Comparison of ENCODE assay signal across 1 cellular context in genomic region chr13:114282143-114282685, GRCh38.
TF ChIP-seq lines count a peak whose summit lies in the region.

No MANE protein-coding gene starts in this region.

TF ChIP-seq in HEK293, 187 proteins besides CTCF, POLR2A, EP300 and RAD21 (continued from another document and continues in another):
- no peak for TF ChIP-seq ZNF585B (tag by site-specific recombination; IDR thresholded peaks at IDR 0.05)
- peak; percentile 65; the same call in 1 of the 2 replicates for TF ChIP-seq ZNF501 (tag by site-specific recombination; IDR thresholded peaks at IDR 0.05)
- no peak; the same call in 1 of the 2 replicates for TF ChIP-seq ZNF600 (tag by site-specific recombination; IDR thresholded peaks at IDR 0.05)
- TF ChIP-seq GLI2 (tag by site-specific recombination; IDR thresholded peaks at IDR 0.05; ENCODE audit: borderline replicate concordance, low read depth) = no peak
- no peak for TF ChIP-seq KLF7 (tag by site-specific recombination; IDR thresholded peaks at IDR 0.05; ENCODE audit: borderline replicate concordance)
- no peak for TF ChIP-seq ZSCAN30 (tag by site-specific recombination; IDR thresholded peaks at IDR 0.05)
- no peak for TF ChIP-seq ZNF580 (tag by site-specific recombination; IDR thresholded peaks at IDR 0.05)
- TF ChIP-seq ZNF362 (tag by site-specific recombination; IDR thresholded peaks at IDR 0.05) = no peak
- TF ChIP-seq EGR2 (tag by site-specific recombination; IDR thresholded peaks at IDR 0.05; ENCODE audit: low read depth) = no peak
- no peak for TF ChIP-seq ZNF654 (tag by site-specific recombination; IDR thresholded peaks at IDR 0.05; ENCODE audit: low read depth)
- TF ChIP-seq ZNF148 (tag by site-specific recombination; IDR thresholded peaks at IDR 0.05; ENCODE audit: borderline replicate concordance) = no peak
- no peak for TF ChIP-seq IKZF3 (tag by site-specific recombination; IDR thresholded peaks at IDR 0.05)
- no peak for TF ChIP-seq ZNF174 (tag by site-specific recombination; IDR thresholded peaks at IDR 0.05)
- TF ChIP-seq ZNF701 (tag by site-specific recombination; IDR thresholded peaks at IDR 0.05) = no peak
- TF ChIP-seq ZNF623 (tag by site-specific recombination; IDR thresholded peaks at IDR 0.05) = no peak
- TF ChIP-seq ZNF518A (tag by site-specific recombination; conservative IDR thresholded peaks at IDR 0.05; ENCODE audit: low read depth) = no peak
- TF ChIP-seq ZBTB17 (tag by site-specific recombination; IDR thresholded peaks at IDR 0.05) = 0 out of 2 replicates have a peak, but pooled peaks have one; percentile 2
- no peak for TF ChIP-seq ZNF19 (tag by site-specific recombination; IDR thresholded peaks at IDR 0.05; ENCODE audit: low read depth)
- no peak for TF ChIP-seq ZNF621 (tag by site-specific recombination; IDR thresholded peaks at IDR 0.05)
- no peak for TF ChIP-seq AEBP2 (tag by site-specific recombination; IDR thresholded peaks at IDR 0.05; ENCODE audit: borderline replicate concordance)
- TF ChIP-seq ZNF350 (tag by site-specific recombination; IDR thresholded peaks at IDR 0.05) = no peak
- TF ChIP-seq PATZ1 (tag by site-specific recombination; IDR thresholded peaks at IDR 0.05) = no peak
- no peak for TF ChIP-seq ZNF549 (tag by site-specific recombination; IDR thresholded peaks at IDR 0.05)
- no peak for TF ChIP-seq PRDM6 (tag by site-specific recombination; IDR thresholded peaks at IDR 0.05)
- TF ChIP-seq RBAK (tag by site-specific recombination; IDR thresholded peaks at IDR 0.05) = no peak
- TF ChIP-seq ZNF571 (tag by site-specific recombination; IDR thresholded peaks at IDR 0.05) = no peak
- TF ChIP-seq ZBTB7A (tag by site-specific recombination; IDR thresholded peaks at IDR 0.05; ENCODE audit: low read depth) = no peak
- no peak for TF ChIP-seq ZIC2 (tag by site-specific recombination; IDR thresholded peaks at IDR 0.05)
- TF ChIP-seq ZNF530 (tag by site-specific recombination; IDR thresholded peaks at IDR 0.05; ENCODE audit: low read depth) = no peak
- TF ChIP-seq OVOL3 (tag by site-specific recombination; IDR thresholded peaks at IDR 0.05) = no peak
- TF ChIP-seq GLI4 (tag by site-specific recombination; IDR thresholded peaks at IDR 0.05) = no peak
- no peak for TF ChIP-seq ZNF560 (tag by site-specific recombination; IDR thresholded peaks at IDR 0.05; ENCODE audit: borderline replicate concordance)
- 0 out of 2 replicates have a peak, but pooled peaks have one; percentile 41 for TF ChIP-seq ZNF24 (tag by site-specific recombination; IDR thresholded peaks at IDR 0.05)
- no peak for TF ChIP-seq ZNF777 (tag by site-specific recombination; IDR thresholded peaks at IDR 0.05; ENCODE audit: borderline replicate concordance)
- TF ChIP-seq ZBTB1 (tag by site-specific recombination; IDR thresholded peaks at IDR 0.05) = no peak
- TF ChIP-seq ZNF624 (tag by site-specific recombination; IDR thresholded peaks at IDR 0.05) = no peak
- TF ChIP-seq MZF1 (tag by site-specific recombination; IDR thresholded peaks at IDR 0.05; ENCODE audit: borderline replicate concordance) = no peak
- TF ChIP-seq ZBTB20 (tag by site-specific recombination; IDR thresholded peaks at IDR 0.05) = peak; percentile 70; the same call in 1 of the 2 replicates
- TF ChIP-seq HOXD13 (CRISPR knock-in tag; IDR thresholded peaks at IDR 0.05; ENCODE audit: borderline replicate concordance) = no peak
- TF ChIP-seq ZNF473 (tag by site-specific recombination; IDR thresholded peaks at IDR 0.05) = no peak
- TF ChIP-seq ZNF558 (tag by site-specific recombination; IDR thresholded peaks at IDR 0.05) = no peak
- no peak for TF ChIP-seq ZNF768 (tag by site-specific recombination; IDR thresholded peaks at IDR 0.05)
- no peak for TF ChIP-seq GLIS1 (tag by site-specific recombination; IDR thresholded peaks at IDR 0.05)
- peak; percentile 68; the same call in 1 of the 2 replicates for TF ChIP-seq ZNF341 (tag by site-specific recombination; IDR thresholded peaks at IDR 0.05; ENCODE audit: low read depth)
- TF ChIP-seq ZNF292 (tag by site-specific recombination; IDR thresholded peaks at IDR 0.05; ENCODE audit: borderline replicate concordance, low read depth) = no peak
- TF ChIP-seq BCL11A (tag by site-specific recombination; IDR thresholded peaks at IDR 0.05; ENCODE audit: low read depth) = no peak
- TF ChIP-seq ZNF404 (tag by site-specific recombination; IDR thresholded peaks at IDR 0.05) = no peak
- peak; percentile 2; the same call in 1 of the 2 replicates for TF ChIP-seq ZNF2 (tag by site-specific recombination; IDR thresholded peaks at IDR 0.05)
- no peak for TF ChIP-seq ZNF211 (tag by site-specific recombination; IDR thresholded peaks at IDR 0.05; ENCODE audit: low read depth)
- no peak for TF ChIP-seq ZNF544 (tag by site-specific recombination; IDR thresholded peaks at IDR 0.05)
- TF ChIP-seq ZSCAN23 (tag by site-specific recombination; IDR thresholded peaks at IDR 0.05) = no peak
- peak; percentile 99 for TF ChIP-seq ZNF335 (tag by site-specific recombination; conservative IDR thresholded peaks at IDR 0.05)
- no peak for TF ChIP-seq MYNN (tag by site-specific recombination; IDR thresholded peaks at IDR 0.05; ENCODE audit: borderline replicate concordance)
- no peak for TF ChIP-seq ZNF248 (tag by site-specific recombination; IDR thresholded peaks at IDR 0.05)
- TF ChIP-seq ZBTB8A (tag by site-specific recombination; IDR thresholded peaks at IDR 0.05) = peak; percentile 77
- TF ChIP-seq ZSCAN4 (tag by site-specific recombination; IDR thresholded peaks at IDR 0.05) = no peak
- TF ChIP-seq TRIM28 (IDR thresholded peaks at IDR 0.05; ENCODE audit: borderline replicate concordance, low read length) = no peak
